2 cellular contexts compared by ENCODE assay signal in the genomic region with DNA sequence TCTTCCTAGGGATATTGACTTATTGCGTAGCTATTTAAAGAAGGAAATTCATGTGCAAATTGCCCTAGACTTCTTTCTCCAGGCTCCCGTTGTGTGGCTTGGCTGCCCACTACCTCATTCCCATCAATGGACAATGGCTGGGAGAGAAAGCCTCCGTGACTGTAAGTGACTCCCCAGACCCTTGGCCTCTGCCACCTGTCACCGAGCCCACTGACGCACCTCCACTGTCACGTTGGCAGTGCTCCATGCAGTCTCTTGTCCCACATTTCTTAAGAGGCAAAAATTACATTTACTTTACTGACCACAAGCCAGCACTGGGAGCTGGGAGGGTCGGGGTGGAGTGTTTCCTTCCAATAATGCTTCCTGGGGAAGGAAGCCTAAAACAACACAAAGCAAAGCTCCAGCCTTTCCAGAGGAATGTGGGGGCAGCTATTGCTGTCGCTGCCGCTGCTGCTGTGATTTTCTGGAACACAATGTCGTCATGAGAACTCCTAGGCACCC.
TF ChIP-seq lines count a peak whose summit lies in the region.

No MANE protein-coding gene starts in this region.

TF ChIP-seq in liver, 16 proteins besides CTCF, POLR2A, EP300 and RAD21:
- TF ChIP-seq HNF4A (conservative IDR thresholded peaks at IDR 0.05) (no peak), EGR1 (IDR thresholded peaks at IDR 0.05; ENCODE audit: low read depth in 2 of 2) (no peak), FOXA1 (IDR thresholded peaks at IDR 0.05) (no peak), NR2F2 (IDR thresholded peaks at IDR 0.05) (peak; percentile 85)
- TF ChIP-seq, protein P1, sequence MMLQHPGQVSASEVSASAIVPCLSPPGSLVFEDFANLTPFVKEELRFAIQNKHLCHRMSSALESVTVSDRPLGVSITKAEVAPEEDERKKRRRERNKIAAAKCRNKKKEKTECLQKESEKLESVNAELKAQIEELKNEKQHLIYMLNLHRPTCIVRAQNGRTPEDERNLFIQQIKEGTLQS (IDR thresholded peaks at IDR 0.05): no peak
- TF ChIP-seq, protein P2, sequence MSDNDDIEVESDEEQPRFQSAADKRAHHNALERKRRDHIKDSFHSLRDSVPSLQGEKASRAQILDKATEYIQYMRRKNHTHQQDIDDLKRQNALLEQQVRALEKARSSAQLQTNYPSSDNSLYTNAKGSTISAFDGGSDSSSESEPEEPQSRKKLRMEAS (IDR thresholded peaks at IDR 0.05): no peak
TF ChIP-seq in liver: peak in this region for 1.

TF ChIP-seq in HepG2, 621 proteins besides CTCF, POLR2A, EP300 and RAD21:
- TF ChIP-seq ZNF878 (CRISPR knock-in tag; IDR thresholded peaks at IDR 0.05) (no peak), ARNT (IDR thresholded peaks at IDR 0.05) (no peak)
- TF ChIP-seq, protein P3, sequence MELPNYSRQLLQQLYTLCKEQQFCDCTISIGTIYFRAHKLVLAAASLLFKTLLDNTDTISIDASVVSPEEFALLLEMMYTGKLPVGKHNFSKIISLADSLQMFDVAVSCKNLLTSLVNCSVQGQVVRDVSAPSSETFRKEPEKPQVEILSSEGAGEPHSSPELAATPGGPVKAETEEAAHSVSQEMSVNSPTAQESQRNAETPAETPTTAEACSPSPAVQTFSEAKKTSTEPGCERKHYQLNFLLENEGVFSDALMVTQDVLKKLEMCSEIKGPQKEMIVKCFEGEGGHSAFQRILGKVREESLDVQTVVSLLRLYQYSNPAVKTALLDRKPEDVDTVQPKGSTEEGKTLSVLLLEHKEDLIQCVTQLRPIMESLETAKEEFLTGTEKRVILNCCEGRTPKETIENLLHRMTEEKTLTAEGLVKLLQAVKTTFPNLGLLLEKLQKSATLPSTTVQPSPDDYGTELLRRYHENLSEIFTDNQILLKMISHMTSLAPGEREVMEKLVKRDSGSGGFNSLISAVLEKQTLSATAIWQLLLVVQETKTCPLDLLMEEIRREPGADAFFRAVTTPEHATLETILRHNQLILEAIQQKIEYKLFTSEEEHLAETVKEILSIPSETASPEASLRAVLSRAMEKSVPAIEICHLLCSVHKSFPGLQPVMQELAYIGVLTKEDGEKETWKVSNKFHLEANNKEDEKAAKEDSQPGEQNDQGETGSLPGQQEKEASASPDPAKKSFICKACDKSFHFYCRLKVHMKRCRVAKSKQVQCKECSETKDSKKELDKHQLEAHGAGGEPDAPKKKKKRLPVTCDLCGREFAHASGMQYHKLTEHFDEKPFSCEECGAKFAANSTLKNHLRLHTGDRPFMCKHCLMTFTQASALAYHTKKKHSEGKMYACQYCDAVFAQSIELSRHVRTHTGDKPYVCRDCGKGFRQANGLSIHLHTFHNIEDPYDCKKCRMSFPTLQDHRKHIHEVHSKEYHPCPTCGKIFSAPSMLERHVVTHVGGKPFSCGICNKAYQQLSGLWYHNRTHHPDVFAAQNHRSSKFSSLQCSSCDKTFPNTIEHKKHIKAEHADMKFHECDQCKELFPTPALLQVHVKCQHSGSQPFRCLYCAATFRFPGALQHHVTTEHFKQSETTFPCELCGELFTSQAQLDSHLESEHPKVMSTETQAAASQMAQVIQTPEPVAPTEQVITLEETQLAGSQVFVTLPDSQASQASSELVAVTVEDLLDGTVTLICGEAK (IDR thresholded peaks at IDR 0.05): no peak
- TF ChIP-seq, protein P3 (CRISPR knock-in tag; IDR thresholded peaks at IDR 0.05): no peak
